ENCODE assay signal across 8 cellular contexts in genomic region chr17:40319651-40320550, GRCh38. TPM values are rescaled to one million over a fixed set of nuclear protein-coding genes. Genes with fewer than 3 reads are reported as not detected.
DNase-seq lines count a peak whose midpoint lies in the region; ATAC-seq, FAIRE-seq and TF ChIP-seq lines count a peak whose summit lies in the region.

No MANE protein-coding gene starts in this region.

- TF ChIP-seq POLR2A in HepG2 (IDR thresholded peaks at IDR 0.05; ENCODE audit: insufficient read depth in 1 of 2, low read depth in 2 of 2, low read length in 2 of 2), result no peak

- CTCF ChIA-PET in HepG2 (lab: Yijun Ruan, JAX; ENCODE audit: low intra/inter-chr PET ratio, low total read pairs), result no interaction called here

- no peak overlapping the region for H2AFZ ChIP-seq in HepG2 (ENCODE audit: low read length)

- TF ChIP-seq RAD21 in HepG2 (CRISPR knock-in tag; IDR thresholded peaks at IDR 0.05), result no peak

- POLR2A ChIA-PET in HepG2 (lab: Yijun Ruan, JAX), result interaction anchor here (0.6 to 3.8 kb wide), 6 partner anchors 8 to 25 kb away, joined by 3 to 33 read pairs (median 5); no protein-coding TSS in a partner anchor

- no peak for TF ChIP-seq CTCF in HepG2 (CRISPR knock-in tag; IDR thresholded peaks at IDR 0.05)

- no peak for ATAC-seq in HepG2
- no peak for ATAC-seq in HG03432 (IDR thresholded peaks at IDR 0.05; ENCODE audit: unreplicated experiment)
- no peak for ATAC-seq in GM19467 (IDR thresholded peaks at IDR 0.05; ENCODE audit: unreplicated experiment)

- peak overlapping the region in 1 of 3 experiments; percentile 95; a peak in 1 of 6 replicates for H3K4me3 ChIP-seq in HepG2 (replicated peaks in 1 of 3; ENCODE audit: insufficient read depth in 1 of 3, low read depth in 2 of 3, low read length in 3 of 3)

- peak overlapping the region; percentile 100; the same call in 1 of the 2 replicates for H3K4me2 ChIP-seq in HepG2 (ENCODE audit: low read depth, low read length)

- H3K9ac ChIP-seq in HepG2 (ENCODE audit: insufficient read depth, low read depth, low read length), result no peak overlapping the region

- peaks cover 31% of the 10 kb centered on the region for H3K79me2 ChIP-seq in HepG2 (ENCODE audit: insufficient read depth, low read length)

- H3K27me3 ChIP-seq in HepG2 (ENCODE audit: control insufficient read depth in 1 of 2, insufficient read depth in 2 of 2, low read length in 2 of 2), result no peaks in the 10 kb centered on the region; a peak in 1 of 5 replicates

- 82% methylated on average over 11 of the region's 11 CpGs for WGBS in HepG2 (ENCODE audit: low lambda C conversion rate)

- peaks cover 14% of the 10 kb centered on the region; the same call in 1 of the 2 replicates for H4K20me1 ChIP-seq in HepG2 (ENCODE audit: insufficient read depth, low read length)

- peak; percentile 61 for DNase-seq in SIG-M5 treated with dmso at 0.1 percent for 504 hours (lab: John Stamatoyannopoulos, UW; ENCODE audit: unreplicated experiment)
- DNase-seq in SIG-M5 (lab: John Stamatoyannopoulos, UW), result no peak
- peak; percentile 79 for DNase-seq in activated naive CD4-positive, alpha-beta T cell treated with Interleukin-2 at 50 U/mL for 16 hours
- DNase-seq in HepG2 (ENCODE audit: low spot score), result no peak
- DNase-seq in stimulated activated CD8-positive, alpha-beta memory T cell treated with anti-CD3 and anti-CD28 coated beads, Interleukin-7, amount 100 ng/mL, for 1 hour (ENCODE audit: low read depth in 2 of 2), result peak; percentile 65 to 71
- DNase-seq in HT-29 (ENCODE audit: low spot score), result no peak

- peaks cover 86% of the 10 kb centered on the region for H3K4me1 ChIP-seq in HepG2 (ENCODE audit: insufficient read depth, low read length)

- FAIRE-seq in HepG2 (lab: Jason Lieb, UNC), result no peak

- in situ Hi-C loops in HepG2 (cut with HindIII; ENCODE audit: extremely low pct_ligation_motif_present, low pct_unique_long_range_greater_than_20kb), result loop anchor here (5.0 kb wide), 2 partner anchors 32 to 97 kb away; partner anchors contain the start of gene TOP2A

- no peaks in the 10 kb centered on the region for H3K36me3 ChIP-seq in HepG2 (replicated peaks in 1 of 2; ENCODE audit: control insufficient read depth in 1 of 2, insufficient read depth in 2 of 2, low read length in 2 of 2)

- intact Hi-C loops in HepG2 (cut with micrococcal nuclease; ENCODE audit: unreplicated experiment), result no loop called here

- TF ChIP-seq EP300 in HepG2 (IDR thresholded peaks at IDR 0.05; ENCODE audit: low read depth in 2 of 2, low read length in 2 of 2) (no peak), HepG2 (CRISPR knock-in tag; IDR thresholded peaks at IDR 0.05; ENCODE audit: borderline replicate concordance) (no peak)

- no TSS peak for BruUV-seq in HepG2 (replicated peaks; lab: Mats Ljungman, UMichigan)

- H3K27ac ChIP-seq in HepG2 (ENCODE audit: extremely low read length, insufficient read depth, low read length), result no peak overlapping the region

- no peaks in the 10 kb centered on the region for H3K9me3 ChIP-seq in HepG2 (ENCODE audit: low read length)

TF ChIP-seq in HepG2, 621 proteins besides CTCF, POLR2A, EP300 and RAD21:
- TF ChIP-seq, protein P1, sequence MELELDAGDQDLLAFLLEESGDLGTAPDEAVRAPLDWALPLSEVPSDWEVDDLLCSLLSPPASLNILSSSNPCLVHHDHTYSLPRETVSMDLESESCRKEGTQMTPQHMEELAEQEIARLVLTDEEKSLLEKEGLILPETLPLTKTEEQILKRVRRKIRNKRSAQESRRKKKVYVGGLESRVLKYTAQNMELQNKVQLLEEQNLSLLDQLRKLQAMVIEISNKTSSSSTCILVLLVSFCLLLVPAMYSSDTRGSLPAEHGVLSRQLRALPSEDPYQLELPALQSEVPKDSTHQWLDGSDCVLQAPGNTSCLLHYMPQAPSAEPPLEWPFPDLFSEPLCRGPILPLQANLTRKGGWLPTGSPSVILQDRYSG (CRISPR knock-in tag; IDR thresholded peaks at IDR 0.05), result no peak
- 0 out of 2 replicates have a peak, but pooled peaks have one; percentile 28 for TF ChIP-seq HNRNPL (IDR thresholded peaks at IDR 0.05; ENCODE audit: low read depth, low read length)
TF ChIP-seq in HepG2: peak in this region for 1.

RNA-seq across cellular contexts. Expression of gene RARA, which starts 10.9 kb away (rescaled TPM):
- 8.6 and 8.9 TPM in 2 replicates for total RNA-seq in HepG2 (2016; rRNA removed; fragmentation: Illumina TruSeq; extraction: Trizol)
- 3.2 and 3.7 TPM in 2 replicates for total RNA-seq in HepG2 (2016; cell fraction: cytosol; rRNA removed; fragmentation: Illumina TruSeq; extraction: Trizol; ENCODE audit: low read depth)
- 6.7 and 9.5 TPM in 2 replicates for total RNA-seq in HepG2 (2016; cell fraction: insoluble cytoplasmic fraction; rRNA removed; fragmentation: Illumina TruSeq; extraction: Trizol)
- total RNA-seq in HepG2 (2016; cell fraction: membrane; rRNA removed; fragmentation: Illumina TruSeq; extraction: Trizol), result 8.2 and 11.1 TPM in 2 replicates
- total RNA-seq in HepG2 (2016; cell fraction: nucleus; rRNA removed; fragmentation: Illumina TruSeq; extraction: Trizol), result 6.0 and 7.0 TPM in 2 replicates
- polyA plus RNA-seq in HepG2 (2011; rRNA removed), result 6.0 and 6.4 TPM in 2 replicates
- 2.2 and 3.8 TPM in 2 replicates for polyA plus RNA-seq in HepG2 (2011; cell fraction: cytosol; rRNA removed)
- 13.2 and 13.3 TPM in 2 replicates for polyA plus RNA-seq in HepG2 (2011; cell fraction: nucleus; rRNA removed)
- polyA plus RNA-seq in HepG2 (2012), result 15.4 and 16.1 TPM in 2 replicates
- polyA plus RNA-seq in HepG2 (2016; cell fraction: cytosol; fragmentation: Illumina TruSeq; extraction: Trizol; ENCODE audit: low read depth), result 3.8 and 5.4 TPM in 2 replicates
- 12.7 and 17.8 TPM in 2 replicates for polyA plus RNA-seq in HepG2 (2016; cell fraction: insoluble cytoplasmic fraction; fragmentation: Illumina TruSeq; extraction: Trizol; ENCODE audit: low read depth)
- 9.6 and 13.8 TPM in 2 replicates for polyA plus RNA-seq in HepG2 (2016; cell fraction: membrane; fragmentation: Illumina TruSeq; extraction: Trizol; ENCODE audit: low read depth)
- polyA plus RNA-seq in HepG2 (2016; cell fraction: nucleus; fragmentation: Illumina TruSeq; extraction: Trizol; ENCODE audit: insufficient read depth, low read depth), result 19.0 and 19.4 TPM in 2 replicates
- 6.4 and 11.7 TPM in 2 replicates for polyA minus RNA-seq in HepG2 (2011; rRNA and poly(A)+ RNA removed; ENCODE audit: low replicate concordance)
- 6.7 and 8.2 TPM in 2 replicates for polyA minus RNA-seq in HepG2 (2011; cell fraction: cytosol; rRNA and poly(A)+ RNA removed)
- 5.2 and 6.7 TPM in 2 replicates for polyA minus RNA-seq in HepG2 (2011; cell fraction: nucleus; rRNA and poly(A)+ RNA removed)
- 40.0 and 44.5 TPM in 2 replicates for total RNA-seq in HT-29 (2014; rRNA removed; shearing (Covaris generic))

RNA-seq across cellular contexts. Expression of gene CDC6, which starts 32.2 kb away (rescaled TPM):
- total RNA-seq in HepG2 (2016; rRNA removed; fragmentation: Illumina TruSeq; extraction: Trizol), result 114 and 154 TPM in 2 replicates
- 24.3 and 27.3 TPM in 2 replicates for total RNA-seq in HepG2 (2016; cell fraction: cytosol; rRNA removed; fragmentation: Illumina TruSeq; extraction: Trizol; ENCODE audit: low read depth)
- total RNA-seq in HepG2 (2016; cell fraction: insoluble cytoplasmic fraction; rRNA removed; fragmentation: Illumina TruSeq; extraction: Trizol), result 117 and 162 TPM in 2 replicates
- total RNA-seq in HepG2 (2016; cell fraction: membrane; rRNA removed; fragmentation: Illumina TruSeq; extraction: Trizol), result 42.3 and 51.8 TPM in 2 replicates
- 89.2 and 89.6 TPM in 2 replicates for total RNA-seq in HepG2 (2016; cell fraction: nucleus; rRNA removed; fragmentation: Illumina TruSeq; extraction: Trizol)
- polyA plus RNA-seq in HepG2 (2011; rRNA removed), result 10.7 and 17.4 TPM in 2 replicates
- 6.9 and 8.8 TPM in 2 replicates for polyA plus RNA-seq in HepG2 (2011; cell fraction: cytosol; rRNA removed)
- 9.6 and 11.4 TPM in 2 replicates for polyA plus RNA-seq in HepG2 (2011; cell fraction: nucleus; rRNA removed)
- polyA plus RNA-seq in HepG2 (2012), result 8.4 and 23.9 TPM in 2 replicates
- 12.0 and 14.2 TPM in 2 replicates for polyA plus RNA-seq in HepG2 (2016; cell fraction: cytosol; fragmentation: Illumina TruSeq; extraction: Trizol; ENCODE audit: low read depth)
- polyA plus RNA-seq in HepG2 (2016; cell fraction: insoluble cytoplasmic fraction; fragmentation: Illumina TruSeq; extraction: Trizol; ENCODE audit: low read depth), result 133 and 135 TPM in 2 replicates
- polyA plus RNA-seq in HepG2 (2016; cell fraction: membrane; fragmentation: Illumina TruSeq; extraction: Trizol; ENCODE audit: low read depth), result 15.3 and 18.9 TPM in 2 replicates
- 98.6 and 99.5 TPM in 2 replicates for polyA plus RNA-seq in HepG2 (2016; cell fraction: nucleus; fragmentation: Illumina TruSeq; extraction: Trizol; ENCODE audit: insufficient read depth, low read depth)
- 8.7 and 50.8 TPM in 2 replicates for polyA minus RNA-seq in HepG2 (2011; rRNA and poly(A)+ RNA removed; ENCODE audit: low replicate concordance)
- 9.4 and 10.7 TPM in 2 replicates for polyA minus RNA-seq in HepG2 (2011; cell fraction: cytosol; rRNA and poly(A)+ RNA removed)
- 31.5 and 47.0 TPM in 2 replicates for polyA minus RNA-seq in HepG2 (2011; cell fraction: nucleus; rRNA and poly(A)+ RNA removed)
- total RNA-seq in HT-29 (2014; rRNA removed; shearing (Covaris generic)), result 36.2 and 39.8 TPM in 2 replicates

RNA-seq across cellular contexts. Expression of gene GJD3, which starts 44.6 kb away (rescaled TPM):
- not detected in 2 replicates for total RNA-seq in HepG2 (2016; rRNA removed; fragmentation: Illumina TruSeq; extraction: Trizol)
- total RNA-seq in HepG2 (2016; cell fraction: cytosol; rRNA removed; fragmentation: Illumina TruSeq; extraction: Trizol; ENCODE audit: low read depth), result not detected in 2 replicates
- not detected in 2 replicates for total RNA-seq in HepG2 (2016; cell fraction: insoluble cytoplasmic fraction; rRNA removed; fragmentation: Illumina TruSeq; extraction: Trizol)
- total RNA-seq in HepG2 (2016; cell fraction: membrane; rRNA removed; fragmentation: Illumina TruSeq; extraction: Trizol), result not detected in 2 replicates
- not detected in 2 replicates for total RNA-seq in HepG2 (2016; cell fraction: nucleus; rRNA removed; fragmentation: Illumina TruSeq; extraction: Trizol)
- not detected in 2 replicates for polyA plus RNA-seq in HepG2 (2011; rRNA removed)
- not detected in 2 replicates for polyA plus RNA-seq in HepG2 (2011; cell fraction: cytosol; rRNA removed)
- not detected in 2 replicates for polyA plus RNA-seq in HepG2 (2011; cell fraction: nucleus; rRNA removed)
- not detected in 2 replicates for polyA plus RNA-seq in HepG2 (2012)
- polyA plus RNA-seq in HepG2 (2016; cell fraction: cytosol; fragmentation: Illumina TruSeq; extraction: Trizol; ENCODE audit: low read depth), result not detected in 2 replicates
- not detected in 2 replicates for polyA plus RNA-seq in HepG2 (2016; cell fraction: insoluble cytoplasmic fraction; fragmentation: Illumina TruSeq; extraction: Trizol; ENCODE audit: low read depth)
- polyA plus RNA-seq in HepG2 (2016; cell fraction: membrane; fragmentation: Illumina TruSeq; extraction: Trizol; ENCODE audit: low read depth), result not detected in 2 replicates
- polyA plus RNA-seq in HepG2 (2016; cell fraction: nucleus; fragmentation: Illumina TruSeq; extraction: Trizol; ENCODE audit: insufficient read depth, low read depth), result not detected in 2 replicates
- not detected in 2 replicates for polyA minus RNA-seq in HepG2 (2011; rRNA and poly(A)+ RNA removed; ENCODE audit: low replicate concordance)
- not detected in 2 replicates for polyA minus RNA-seq in HepG2 (2011; cell fraction: cytosol; rRNA and poly(A)+ RNA removed)
- polyA minus RNA-seq in HepG2 (2011; cell fraction: nucleus; rRNA and poly(A)+ RNA removed), result not detected in 2 replicates
- total RNA-seq in HT-29 (2014; rRNA removed; shearing (Covaris generic)), result not detected in 2 replicates

Comparison
In these comparisons a context has a peak if more than half of its experiments do, and no peak if none do; other contexts are left out.
1. DNase-seq: peak in SIG-M5 treated with dmso at 0.1 percent for 504 hours (single experiment), activated naive CD4-positive, alpha-beta T cell treated with Interleukin-2 at 50 U/mL for 16 hours (single experiment) and stimulated activated CD8-positive, alpha-beta memory T cell treated with anti-CD3 and anti-CD28 coated beads, Interleukin-7, amount 100 ng/mL, for 1 hour (2 of 2); none in SIG-M5 (single experiment), HepG2 (single experiment) and HT-29 (single experiment).